ENCODE assay signal across 12 cellular contexts in the genomic region with DNA sequence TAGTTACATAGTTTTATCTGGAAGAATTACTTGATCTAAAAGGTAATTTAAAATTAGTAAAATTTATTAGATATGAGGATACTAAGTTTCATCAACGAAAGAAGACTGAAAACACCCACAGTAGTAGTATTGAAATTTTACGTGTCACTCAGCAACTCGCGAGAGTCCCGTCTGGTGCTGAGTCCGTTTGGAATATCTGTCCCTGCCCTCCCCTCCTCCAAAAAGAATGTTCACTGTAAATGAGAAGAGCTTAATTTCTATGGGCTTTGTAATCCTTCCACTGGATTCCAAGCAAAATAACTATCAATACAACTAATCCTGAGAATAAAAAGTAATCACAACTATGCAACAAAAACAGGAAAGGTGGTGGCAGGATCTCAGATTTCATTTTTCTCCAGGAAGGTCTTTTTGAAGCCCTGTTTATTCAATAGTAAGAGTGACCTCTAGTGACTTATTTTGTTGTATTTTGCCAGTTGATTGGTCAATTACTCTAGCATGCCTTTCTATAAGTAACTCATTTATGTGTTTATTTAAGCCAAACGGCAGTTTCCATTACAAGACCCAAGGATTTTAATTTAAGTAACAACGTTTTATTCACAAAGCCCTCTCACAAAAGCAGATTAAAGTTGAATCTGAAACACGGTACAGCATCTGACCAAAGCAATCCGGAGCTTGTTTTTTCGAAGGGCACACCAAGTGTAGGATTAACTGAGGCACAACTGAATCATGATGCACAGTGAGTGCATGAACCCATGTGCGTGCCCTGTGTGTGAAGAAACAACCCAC. TPM values are rescaled to one million over a fixed set of nuclear protein-coding genes. Genes with fewer than 3 reads are reported as not detected.
DNase-seq lines count a peak whose midpoint lies in the region; FAIRE-seq and TF ChIP-seq lines count a peak whose summit lies in the region.
"Not testable (repeated sequence)": the region's sequence is repeated elsewhere in the genome, so short reads cannot be mapped to it uniquely, and the experiment has no call there.
"Had no signal": no experiment of that assay in that cellular context is flagged by ENCODE, and none has a peak within 500 bp of the region (broad histone marks: within the 10 kb centered on the region; RNA-seq: fewer than 3 reads in every experiment).

No MANE protein-coding gene starts in this region.

- intact Hi-C loops in esophagus squamous epithelium (cut with DNase I); testis (cut with DNase I; ENCODE audit: low total_unique reads): not testable (repeated sequence)

- peak overlapping the region; percentile 75 for H3K27ac Mint-ChIP-seq in osteocyte (ENCODE audit: unreplicated experiment)

- not testable (repeated sequence) for H3K9me3 Mint-ChIP-seq in osteocyte (ENCODE audit: unreplicated experiment)

- H3K9ac ChIP-seq in Karpas-422 (ENCODE audit: low read length): not testable (repeated sequence)

- not testable (repeated sequence) for H3K9me2 ChIP-seq in Karpas-422 (replicated peaks; ENCODE audit: insufficient read depth, low read length)

- peaks cover 12% of the 10 kb centered on the region for H3K4me1 Mint-ChIP-seq in osteocyte (ENCODE audit: unreplicated experiment)

- in situ Hi-C loops in Caki2 (cut with HindIII; ENCODE audit: low pct_unique_long_range_greater_than_20kb, low sequenced_read_pairs); brain microvascular endothelial cell (cut with HindIII; ENCODE audit: low pct_ligation_motif_present, low sequenced_read_pairs): not testable (repeated sequence)

- not testable (repeated sequence) for H3K4me1 ChIP-seq in Karpas-422 (ENCODE audit: low read length); esophagus squamous epithelium; testis

- 34% methylated on average over 11 to 12 of the region's 12 CpGs for WGBS in esophagus squamous epithelium, 2 donors
- 26 to 38% methylated on average over 12 of the region's 12 CpGs for WGBS in testis, 2 donors

- H3K36me3 ChIP-seq in Karpas-422 (ENCODE audit: insufficient read depth, low read length); brain microvascular endothelial cell (replicated peaks); esophagus squamous epithelium; kidney epithelial cell (ENCODE audit: control insufficient read depth, insufficient read depth, low read length); testis (ENCODE audit: low read depth, missing control alignments): not testable (repeated sequence)

- not testable (repeated sequence) for TF ChIP-seq CTCF in brain microvascular endothelial cell (IDR thresholded peaks at IDR 0.05; ENCODE audit: low read depth, low read length, missing control alignments); esophagus squamous epithelium (IDR thresholded peaks at IDR 0.05); kidney epithelial cell (IDR thresholded peaks at IDR 0.05; ENCODE audit: insufficient read depth, low read length, poor library complexity, severe bottlenecking); testis (IDR thresholded peaks at IDR 0.05)
- TF ChIP-seq CTCF in osteocyte (IDR thresholded peaks at IDR 0.05): peak; percentile 33

- H3K27me3 Mint-ChIP-seq in osteocyte (ENCODE audit: unreplicated experiment): peaks cover 12% of the 10 kb centered on the region

- H3K4me3 Mint-ChIP-seq in osteocyte (ENCODE audit: unreplicated experiment): peak overlapping the region; percentile 75

- H4K20me1 ChIP-seq in Karpas-422 (ENCODE audit: insufficient read depth, low read depth, low read length): not testable (repeated sequence)

- not testable (repeated sequence) for H3K27me3 ChIP-seq in Karpas-422 (ENCODE audit: low read length); brain microvascular endothelial cell (replicated peaks); esophagus squamous epithelium; kidney epithelial cell (ENCODE audit: control insufficient read depth, insufficient read depth, low read length); testis

- H3K36me3 Mint-ChIP-seq in osteocyte (ENCODE audit: unreplicated experiment): not testable (repeated sequence)

- not testable (repeated sequence) for FAIRE-seq in RCC 7860 (lab: Jason Lieb, UNC)

- not testable (repeated sequence) for H3K9me3 ChIP-seq in Karpas-422 (ENCODE audit: low read length); esophagus squamous epithelium; testis

- TF ChIP-seq POLR2A in esophagus squamous epithelium (IDR thresholded peaks at IDR 0.05); testis (IDR thresholded peaks at IDR 0.05): not testable (repeated sequence)

- not testable (repeated sequence) for H3K27ac ChIP-seq in Karpas-422 (ENCODE audit: low read length); brain microvascular endothelial cell; testis
- peak overlapping the region in 3 of 4 donors; percentile 28 to 74 (median 74) for H3K27ac ChIP-seq in esophagus squamous epithelium

- not testable (repeated sequence) for H3K79me2 ChIP-seq in Karpas-422 (ENCODE audit: low read length)

- not testable (repeated sequence) for H3K4me3 ChIP-seq in Karpas-422 (ENCODE audit: low read length); brain microvascular endothelial cell (ENCODE audit: low read depth, low read length)
- H3K4me3 ChIP-seq in esophagus squamous epithelium (peak overlapping the region in 3 of 4 donors; percentile 36 to 58 (median 39)), kidney epithelial cell (ENCODE audit: low read depth, low read length) (peak overlapping the region; percentile 40), testis (peak overlapping the region in 1 of 2 donors; percentile 24)

- not testable (repeated sequence) for H3K4me2 ChIP-seq in Karpas-422 (ENCODE audit: low read depth, low read length, poor library complexity, severe bottlenecking)

- not testable (repeated sequence) for H2AFZ ChIP-seq in Karpas-422 (ENCODE audit: low read length)

- DNase-seq in Caki2 (ENCODE audit: low read depth) (peak; percentile 67), Karpas-422 (peak; percentile 39), RCC 7860 (ENCODE audit: low spot score) (peak; percentile 3), brain microvascular endothelial cell (peak; percentile 0), testis (peak; percentile 20)
- DNase-seq in esophagus squamous epithelium (lab: John Stamatoyannopoulos, UW); kidney epithelial cell (ENCODE audit: low read depth); osteocyte (ENCODE audit: extremely low spot score, unreplicated experiment): not testable (repeated sequence)

RNA-seq across cellular contexts. Expression of a gene that starts 2.0 kb away (rescaled TPM):
- 10.6 and 12.6 TPM in 2 replicates for total RNA-seq in Caki2 (2014; rRNA removed; shearing (Covaris generic); ENCODE audit: low replicate concordance)
- total RNA-seq in Karpas-422 (2014; rRNA removed; shearing (Covaris generic); ENCODE audit: low replicate concordance): not detected in 2 replicates
- total RNA-seq in esophagus squamous epithelium (10 to 100 TPM in 2 of 4 donors, 1 to 10 TPM in 2; 7.1 to 62.0 (median 10.1) TPM), kidney epithelial cell (4.9 and 6.3 TPM in 2 replicates), osteocyte (10.0 and 13.0 TPM in 2 replicates), testis (10 to 100 TPM; 26.2 to 40.8 TPM)
- 5.9 TPM for polyA plus RNA-seq in testis (ENCODE audit: insufficient read depth, low read depth, low replicate concordance)
- total RNA-seq: T-helper 2 cell treated with Interferon-gamma antibody and Interleukin-4, amounts not matched to agents 100 ng/mL and 5 ng/mL, for 36 hours had no signal

RNA-seq across cellular contexts. Expression of a gene that starts 56.2 kb away (rescaled TPM):
- not detected in 2 replicates for total RNA-seq in Caki2 (2014; rRNA removed; shearing (Covaris generic); ENCODE audit: low replicate concordance)
- not detected in 2 replicates for total RNA-seq in Karpas-422 (2014; rRNA removed; shearing (Covaris generic); ENCODE audit: low replicate concordance)
- total RNA-seq in esophagus squamous epithelium (not detected), kidney epithelial cell (not detected in 2 replicates), osteocyte (not detected in 2 replicates), testis (1 to 10 TPM; 1.1 to 1.3 TPM)
- 0.65 TPM for polyA plus RNA-seq in testis (ENCODE audit: insufficient read depth, low read depth, low replicate concordance)
- total RNA-seq: esophagus mucosa; mucosa of gallbladder; Right ventricle myocardium inferior; T-helper 2 cell treated with Interferon-gamma antibody and Interleukin-4, amounts not matched to agents 100 ng/mL and 5 ng/mL, for 36 hours had no signal
